ENCODE assay signal across 9 cellular contexts in the genomic region with DNA sequence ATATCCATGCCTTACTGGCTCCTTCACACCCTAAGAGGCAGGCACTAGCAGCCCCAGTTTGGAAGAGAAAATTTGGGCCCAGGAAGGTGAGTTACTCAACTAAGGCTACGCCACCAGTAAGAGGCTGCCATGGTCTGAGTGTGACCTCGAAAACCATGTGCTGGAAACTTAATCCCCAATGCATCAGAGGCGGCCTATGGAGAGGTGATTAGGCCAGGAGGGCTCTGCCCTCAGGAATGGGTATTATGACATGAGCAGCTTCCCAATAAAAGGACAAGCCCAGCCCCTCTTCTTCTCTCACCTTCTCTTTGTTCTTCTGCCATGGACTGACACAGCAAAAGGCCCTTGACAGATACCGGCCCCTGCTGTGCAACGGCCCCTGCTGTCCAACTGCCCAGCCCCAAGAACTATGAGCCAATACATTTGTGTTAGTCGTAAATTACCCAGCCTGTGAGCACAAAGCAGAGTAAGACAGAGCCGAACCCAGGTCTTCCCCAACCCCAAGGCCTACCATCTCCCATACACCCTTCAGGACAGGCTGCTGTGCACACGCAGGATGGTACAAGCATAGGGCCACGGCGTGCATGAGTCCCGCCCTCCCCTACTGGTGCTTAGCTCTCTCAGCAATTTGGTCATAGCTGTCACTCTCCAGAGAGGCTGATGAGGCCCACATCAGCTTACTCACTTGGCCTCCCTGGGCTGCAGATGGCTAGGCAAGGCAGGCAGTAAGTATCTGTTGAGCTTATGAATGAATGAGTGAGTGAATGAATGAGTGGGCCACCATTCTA.
DNase-seq lines count a peak whose midpoint lies in the region; ATAC-seq and TF ChIP-seq lines count a peak whose summit lies in the region.
"Had no signal": no experiment of that assay in that cellular context is flagged by ENCODE, and none has a peak within 500 bp of the region (broad histone marks: within the 10 kb centered on the region; RNA-seq: fewer than 3 reads in every experiment).

No MANE protein-coding gene starts in this region.

- H3K4me3 Mint-ChIP-seq in stimulated activated naive CD8-positive, alpha-beta T cell treated with anti-CD3 and anti-CD28 coated beads, Interleukin-15, Interleukin-2, amounts not matched to agents 100 ng/mL and 50 ng/mL, for 24 hours = peak overlapping the region; percentile 38
- H3K4me3 Mint-ChIP-seq in nephron progenitor cell = no peak overlapping the region

- no peak for ATAC-seq in stimulated activated naive CD8-positive, alpha-beta T cell treated with anti-CD3 and anti-CD28 coated beads, Interleukin-15, Interleukin-2, amounts not matched to agents 100 U/mL and 50 U/mL, for 24 hours

- H3K36me3 Mint-ChIP-seq in stimulated activated naive CD8-positive, alpha-beta T cell treated with anti-CD3 and anti-CD28 coated beads, Interleukin-15, Interleukin-2, amounts not matched to agents 100 ng/mL and 50 ng/mL, for 24 hours (ENCODE audit: low read depth) = peaks cover 92% of the 10 kb centered on the region
- H3K36me3 Mint-ChIP-seq in nephron progenitor cell (ENCODE audit: low read depth) = peaks cover 54% of the 10 kb centered on the region

- peak overlapping the region; percentile 72 for H3K27ac Mint-ChIP-seq in stimulated activated naive CD8-positive, alpha-beta T cell treated with anti-CD3 and anti-CD28 coated beads, Interleukin-15, Interleukin-2, amounts not matched to agents 100 ng/mL and 50 ng/mL, for 24 hours
- peak overlapping the region; percentile 93 for H3K27ac Mint-ChIP-seq in nephron progenitor cell

- TF ChIP-seq CTCF in choroid plexus epithelial cell (conservative IDR thresholded peaks at IDR 0.05; ENCODE audit: low read depth, low read length) (no peak), nephron progenitor cell (IDR thresholded peaks at IDR 0.05) (no peak)

- H3K27me3 Mint-ChIP-seq in stimulated activated naive CD8-positive, alpha-beta T cell treated with anti-CD3 and anti-CD28 coated beads, Interleukin-15, Interleukin-2, amounts not matched to agents 100 ng/mL and 50 ng/mL, for 24 hours = no peaks in the 10 kb centered on the region
- H3K27me3 Mint-ChIP-seq in nephron progenitor cell (ENCODE audit: low read depth, poor library complexity) = no peaks in the 10 kb centered on the region

- H3K4me3 ChIP-seq in choroid plexus epithelial cell (ENCODE audit: low read depth, low read length) = no peak overlapping the region

- no peak for DNase-seq in stimulated activated naive CD8-positive, alpha-beta T cell treated with anti-CD3 and anti-CD28 coated beads, Interleukin-15, Interleukin-2, amounts not matched to agents 100 U/mL and 50 U/mL, for 24 hours
- peak; percentile 59 for DNase-seq in choroid plexus epithelial cell (ENCODE audit: low read depth)
- no peak for DNase-seq in nephron progenitor cell
- no peak for DNase-seq in SKM-1 (lab: John Stamatoyannopoulos, UW; ENCODE audit: unreplicated experiment)
- no peak for DNase-seq in DMS153 (lab: John Stamatoyannopoulos, UW)
- no peak for DNase-seq in nucleus accumbens (lab: John Stamatoyannopoulos, UW)
- no peak for DNase-seq in NCI-H1105 treated with DMSO at 0.1 percent for 48 hours (lab: John Stamatoyannopoulos, UW)
- DNase-seq: NCI-H1092 had no signal

- peaks cover 100% of the 10 kb centered on the region for H3K4me1 Mint-ChIP-seq in stimulated activated naive CD8-positive, alpha-beta T cell treated with anti-CD3 and anti-CD28 coated beads, Interleukin-15, Interleukin-2, amounts not matched to agents 100 ng/mL and 50 ng/mL, for 24 hours (ENCODE audit: low read depth)
- peaks cover 68% of the 10 kb centered on the region for H3K4me1 Mint-ChIP-seq in nephron progenitor cell

- no peaks in the 10 kb centered on the region for H3K9me3 Mint-ChIP-seq in stimulated activated naive CD8-positive, alpha-beta T cell treated with anti-CD3 and anti-CD28 coated beads, Interleukin-15, Interleukin-2, amounts not matched to agents 100 ng/mL and 50 ng/mL, for 24 hours
- no peaks in the 10 kb centered on the region for H3K9me3 Mint-ChIP-seq in nephron progenitor cell
